Comparison of ENCODE assay signal across 22 cellular contexts in the genomic region with DNA sequence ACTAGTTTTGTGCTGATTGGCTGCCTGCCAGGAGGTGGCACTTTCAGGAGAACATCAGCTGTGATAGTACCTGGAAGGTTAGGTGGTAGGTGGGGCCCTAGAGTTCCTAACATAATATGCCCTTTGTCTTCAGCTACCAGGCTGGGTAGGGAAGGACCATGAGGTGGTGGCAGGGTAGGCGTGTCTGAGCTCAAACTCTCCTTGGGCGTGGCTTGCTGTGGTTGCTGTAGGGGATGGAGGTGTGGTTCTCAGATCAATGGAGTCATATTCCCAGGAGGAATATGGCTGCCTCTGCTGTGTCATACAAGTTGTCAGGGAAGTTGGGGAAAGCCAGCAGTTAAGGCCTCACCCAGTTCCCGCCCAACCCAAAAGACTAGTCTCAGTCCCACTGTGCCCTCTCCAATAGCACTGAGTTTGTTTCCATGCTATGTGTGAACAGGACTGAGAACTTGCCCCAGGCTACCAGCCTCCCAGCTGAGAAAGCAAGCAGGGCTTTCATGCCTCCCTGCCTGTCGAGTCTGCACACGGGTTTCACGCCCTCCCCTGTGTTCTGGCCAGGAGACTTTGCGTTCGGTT.
DNase-seq lines count a peak whose midpoint lies in the region; ATAC-seq and TF ChIP-seq lines count a peak whose summit lies in the region.
"Had no signal": no experiment of that assay in that cellular context is flagged by ENCODE, and none has a peak within 500 bp of the region (broad histone marks: within the 10 kb centered on the region; RNA-seq: fewer than 3 reads in every experiment).

No MANE protein-coding gene starts in this region.

- peaks cover 67% of the 10 kb centered on the region for H3K9me3 Mint-ChIP-seq in endodermal cell

- H3K36me3 Mint-ChIP-seq in endodermal cell (ENCODE audit: low read depth), result peaks cover 7% of the 10 kb centered on the region
- H3K36me3 Mint-ChIP-seq: activated CD4-positive, alpha-beta memory T cell treated with anti-CD3 and anti-CD28 coated beads for 36 hours had no signal

- H3K4me3 Mint-ChIP-seq in endodermal cell, result no peak overlapping the region
- H3K4me3 Mint-ChIP-seq: activated CD4-positive, alpha-beta memory T cell treated with anti-CD3 and anti-CD28 coated beads for 36 hours; T-helper 17 cell had no signal

- ATAC-seq in HCT116, result peak; percentile 92
- no peak for ATAC-seq in GM21515 (IDR thresholded peaks at IDR 0.05; ENCODE audit: unreplicated experiment)
- no peak for ATAC-seq in left lobe of liver
- ATAC-seq: left ventricle myocardium superior, T-helper 17 cell had no signal

- no peak for TF ChIP-seq CTCF in HCT116 (IDR thresholded peaks at IDR 0.05 in 2 of 3, conservative IDR thresholded peaks at IDR 0.05 in 1 of 3; ENCODE audit: borderline replicate concordance in 1 of 3, insufficient read depth in 1 of 3, low read depth in 2 of 3, low read length in 2 of 3)
- no peak for TF ChIP-seq CTCF in endodermal cell (conservative IDR thresholded peaks at IDR 0.05)

- intact Hi-C loops in HCT116 (cut with micrococcal nuclease), result no loop called here

- H3K4me2 ChIP-seq in HCT116 (ENCODE audit: low read length), result peak overlapping the region; percentile 14; the same call in 1 of the 2 replicates

- peaks cover 13% of the 10 kb centered on the region for H3K27me3 Mint-ChIP-seq in endodermal cell (ENCODE audit: insufficient read depth)

- TF ChIP-seq POLR2A in HCT116 (IDR thresholded peaks at IDR 0.05; ENCODE audit: borderline replicate concordance, extremely low read depth, insufficient read depth, insufficient read length), result no peak

- H3K9me2 ChIP-seq in HCT116 (ENCODE audit: insufficient read depth), result no peaks in the 10 kb centered on the region

- POLR2A ChIA-PET in HCT116 (lab: Charles Lee), result interaction anchor here (1.1 kb wide), 1 partner anchor 108 kb away, joined by 5 read pairs; a partner anchor contains a TSS

- H3K79me2 ChIP-seq in HCT116 (ENCODE audit: insufficient read depth, low read length), result no peaks in the 10 kb centered on the region

- H3K4me1 ChIP-seq in HCT116 (ENCODE audit: control insufficient read depth in 1 of 2, insufficient read depth in 2 of 2, low read length in 2 of 2) (peaks cover 5 to 12% of the 10 kb centered on the region in 2 experiments; a peak in 3 of 4 replicates), endodermal cell (ENCODE audit: control insufficient read depth, insufficient read depth, low read length) (peaks cover 4% of the 10 kb centered on the region)
- H3K4me1 ChIP-seq: SJCRH30, thyroid gland had no signal

- H3K27me3 ChIP-seq in HCT116 (ENCODE audit: insufficient read depth, low read length) (no peaks in the 10 kb centered on the region), endodermal cell (ENCODE audit: control insufficient read depth, insufficient read depth, low read length, poor library complexity, severe bottlenecking) (no peaks in the 10 kb centered on the region)
- H3K27me3 ChIP-seq: cardiac muscle cell, SJCRH30, thyroid gland had no signal

- RAD21 ChIA-PET in HCT116 (lab: Charles Lee; ENCODE audit: low non-redundant PET in 1 of 2, low total read pairs in 2 of 2, uncharacterized antibody in 2 of 2, unreplicated experiment in 2 of 2), result no interaction called here

- H3K4me3 ChIP-seq in HCT116 (replicated peaks in 1 of 2; ENCODE audit: low read depth in 1 of 2, low read length in 2 of 2) (no peak overlapping the region), endodermal cell (ENCODE audit: low read length) (peak overlapping the region; percentile 53)
- H3K4me3 ChIP-seq: cardiac muscle cell, SJCRH30, thyroid gland had no signal

- no peaks in the 10 kb centered on the region for H3K9me3 ChIP-seq in HCT116 (ENCODE audit: control insufficient read depth in 1 of 2, insufficient read depth in 1 of 2, low read depth in 1 of 2, low read length in 2 of 2)
- peaks cover 86% of the 10 kb centered on the region for H3K9me3 ChIP-seq in endodermal cell (ENCODE audit: control insufficient read depth, low read length)
- H3K9me3 ChIP-seq: SJCRH30, thyroid gland had no signal

- H4K20me1 ChIP-seq in HCT116 (ENCODE audit: insufficient read depth), result no peaks in the 10 kb centered on the region

- H3K36me3 ChIP-seq in HCT116 (ENCODE audit: control insufficient read depth in 1 of 2, insufficient read depth in 2 of 2, low read length in 2 of 2), result no peaks in the 10 kb centered on the region
- H3K36me3 ChIP-seq in endodermal cell (ENCODE audit: control insufficient read depth, insufficient read depth, low read length), result no peaks in the 10 kb centered on the region
- H3K36me3 ChIP-seq: cardiac muscle cell, SJCRH30, thyroid gland had no signal

- no peak overlapping the region for H3K27ac ChIP-seq in HCT116 (ENCODE audit: low read depth, low read length)
- H3K27ac ChIP-seq in endodermal cell (ENCODE audit: low read depth, low read length), result no peak overlapping the region
- H3K27ac ChIP-seq: cardiac muscle cell, SJCRH30, thyroid gland, VCaP had no signal

- H3K27ac Mint-ChIP-seq in endodermal cell, result no peak overlapping the region
- H3K27ac Mint-ChIP-seq: activated CD4-positive, alpha-beta memory T cell treated with anti-CD3 and anti-CD28 coated beads for 36 hours; T-helper 17 cell had no signal

- WGBS in endodermal cell (ENCODE audit: insufficient coverage in 1 of 2, insufficient read length in 1 of 2), 2 experiments, result 95 to 97% methylated on average over 7 to 8 of the region's 8 CpGs

- TF ChIP-seq RAD21 in HCT116 (IDR thresholded peaks at IDR 0.05; ENCODE audit: low read depth), result no peak

- no peak overlapping the region for H3K9ac ChIP-seq in HCT116 (ENCODE audit: low read length)
- H3K9ac ChIP-seq in endodermal cell (ENCODE audit: extremely low read depth, low read length, poor library complexity, severe bottlenecking), result no peak overlapping the region

- CTCF ChIA-PET in HCT116 (lab: Charles Lee), result no interaction called here

- peaks cover 8% of the 10 kb centered on the region for H3K4me1 Mint-ChIP-seq in endodermal cell
- H3K4me1 Mint-ChIP-seq: T-helper 17 cell had no signal

- H2AFZ ChIP-seq in HCT116 (ENCODE audit: low read depth, low read length, poor library complexity, severe bottlenecking), result no peak overlapping the region

- peak; percentile 26 for DNase-seq in HCT116 (ENCODE audit: low read depth, low spot score)
- DNase-seq in NCI-H526 (lab: John Stamatoyannopoulos, UW), result peak; percentile 56 to 72
- DNase-seq in endodermal cell, result no peak
- DNase-seq in renal cortical epithelial cell (ENCODE audit: low read depth), result peak; percentile 13
- DNase-seq in DMS114 treated with DMSO at 0.1 percent for 48 hours (lab: John Stamatoyannopoulos, UW; ENCODE audit: unreplicated experiment), result no peak
- no peak for DNase-seq in NCI-H2171 treated with DMSO at 0.1 percent for 48 hours (lab: John Stamatoyannopoulos, UW)
- no peak for DNase-seq in left lobe of liver (ENCODE audit: low spot score)
- DNase-seq: activated CD4-positive, alpha-beta memory T cell treated with anti-CD3 and anti-CD28 coated beads for 36 hours; activated gamma-delta T cell treated with Interleukin-2 at 50 U/mL for 16 hours; activated T-cell treated with anti-CD3 and anti-CD28 coated beads for 4 hours; glutamatergic neuron; GOT3; left ventricle myocardium superior; MM.1S; NCI-H146; NCI-H510A treated with DMSO at 0.1 percent for 48 hours; T-helper 17 cell; thyroid gland had no signal

- no TSS peak for BruUV-seq in HCT116 (replicated peaks; lab: Mats Ljungman, UMichigan)

TF ChIP-seq in HCT116, 20 proteins besides CTCF, POLR2A, EP300 and RAD21:
- TF ChIP-seq ELF1 (IDR thresholded peaks at IDR 0.05; ENCODE audit: borderline replicate concordance, low read depth) (no peak), SP1 (IDR thresholded peaks at IDR 0.05; ENCODE audit: low read depth) (no peak), CBX3 (IDR thresholded peaks at IDR 0.05; ENCODE audit: low read depth) (no peak), JUND (IDR thresholded peaks at IDR 0.05) (no peak), EZH2phosphoT487 (IDR thresholded peaks at IDR 0.05; ENCODE audit: borderline replicate concordance) (no peak)
- TF ChIP-seq, protein P1, sequence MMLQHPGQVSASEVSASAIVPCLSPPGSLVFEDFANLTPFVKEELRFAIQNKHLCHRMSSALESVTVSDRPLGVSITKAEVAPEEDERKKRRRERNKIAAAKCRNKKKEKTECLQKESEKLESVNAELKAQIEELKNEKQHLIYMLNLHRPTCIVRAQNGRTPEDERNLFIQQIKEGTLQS (IDR thresholded peaks at IDR 0.05), result no peak

Comparison
In these comparisons a context has a peak if more than half of its experiments do, and no peak if none do; other contexts are left out.
1. DNase-seq: peak in HCT116 (single experiment), NCI-H526 (2 of 2) and renal cortical epithelial cell (single experiment); none in endodermal cell (single experiment), DMS114 treated with DMSO at 0.1 percent for 48 hours (single experiment), NCI-H2171 treated with DMSO at 0.1 percent for 48 hours (single experiment) and left lobe of liver (single experiment).